Comparison of ENCODE assay signal across 24 cellular contexts in the genomic region with DNA sequence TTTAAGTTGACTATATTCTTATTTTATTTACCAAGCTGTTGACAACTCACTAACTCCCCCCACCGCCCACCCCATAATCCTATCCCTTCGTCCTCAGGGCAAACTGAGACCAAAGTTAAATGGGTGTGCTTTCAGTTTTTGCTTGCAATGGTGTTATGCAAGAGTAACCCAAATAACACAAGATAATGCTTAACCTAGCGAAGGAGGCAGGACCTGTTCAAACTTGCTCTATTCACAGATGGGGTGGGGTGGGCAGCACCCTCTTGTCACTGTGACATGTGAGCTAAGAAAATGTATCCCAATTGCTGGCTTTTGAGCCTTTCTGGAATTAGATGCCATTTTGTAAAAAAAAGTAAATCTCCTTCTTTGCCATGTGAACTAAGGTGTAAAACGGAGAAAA. TPM values are rescaled to one million over a fixed set of nuclear protein-coding genes. Genes with fewer than 3 reads are reported as not detected.
A peak's percentile ranks its signal among the peaks of the same experiment; 100 is the strongest.
DNase-seq lines count a peak whose midpoint lies in the region; ATAC-seq, FAIRE-seq and TF ChIP-seq lines count a peak whose summit lies in the region.
"Had no signal": no experiment of that assay in that cellular context is flagged by ENCODE, and none has a peak within 500 bp of the region (broad histone marks: within the 10 kb centered on the region; RNA-seq: fewer than 3 reads in every experiment).

No MANE protein-coding gene starts in this region.

- no peak overlapping the region for H2BK120ac ChIP-seq in mesendoderm (ENCODE audit: low read depth, low read length)

- FAIRE-seq in bronchial epithelial cell (lab: Jason Lieb, UNC) (no peak), GM12891 (lab: Jason Lieb, UNC) (no peak)
- FAIRE-seq: RCC 7860 had no signal

- H3K23ac ChIP-seq in mesendoderm (ENCODE audit: low read length): no peak overlapping the region

- CTCF ChIA-PET in MCF 10A (lab: Yijun Ruan, JAX) (interaction anchor here (0.7 to 1.2 kb wide), 3 partner anchors 182 to 528 kb away, joined by 3 read pairs; no protein-coding TSS in a partner anchor), HEK293T (lab: Yijun Ruan, JAX) (no interaction called here)

- no peak overlapping the region for H2AK5ac ChIP-seq in mesendoderm (ENCODE audit: low read length)

- TF ChIP-seq POLR2A in breast epithelium (IDR thresholded peaks at IDR 0.05) (no peak), GM12891 (IDR thresholded peaks at IDR 0.05; ENCODE audit: low read depth, low read length) (no peak)

- H3K9ac ChIP-seq in mesendoderm (ENCODE audit: low read length): no peak overlapping the region

- H3K4me1 Mint-ChIP-seq in MCF 10A (ENCODE audit: insufficient read depth, unreplicated experiment): peaks cover 32% of the 10 kb centered on the region
- H3K4me1 Mint-ChIP-seq: CD4-positive, CD25-positive, alpha-beta regulatory T cell had no signal

- no TSS peak for BruUV-seq in MCF 10A (replicated peaks; lab: Mats Ljungman, UMichigan)

- H3K4me1 ChIP-seq in breast epithelium: no peaks in the 10 kb centered on the region
- no peaks in the 10 kb centered on the region for H3K4me1 ChIP-seq in mesendoderm (ENCODE audit: control insufficient read depth, low read depth, low read length)
- H3K4me1 ChIP-seq: BE2C had no signal

- ATAC-seq in GM21619 (IDR thresholded peaks at IDR 0.05; ENCODE audit: unreplicated experiment): no peak
- ATAC-seq: GM12878 had no signal

- no peaks in the 10 kb centered on the region for H3K27me3 Mint-ChIP-seq in MCF 10A (ENCODE audit: insufficient read depth, unreplicated experiment)

- H3K27ac ChIP-seq in breast epithelium (no peak overlapping the region), mesendoderm (ENCODE audit: low read depth, low read length) (no peak overlapping the region)

- H3K36me3 ChIP-seq in breast epithelium (no peaks in the 10 kb centered on the region), bronchial epithelial cell (ENCODE audit: control insufficient read depth, insufficient read depth, low read length) (no peaks in the 10 kb centered on the region), mesendoderm (ENCODE audit: control insufficient read depth, insufficient read depth, low read length) (no peaks in the 10 kb centered on the region)
- H3K36me3 ChIP-seq: BE2C had no signal

- intact Hi-C loops in MCF 10A (cut with micrococcal nuclease) (no loop called here), breast epithelium (cut with DNase I; ENCODE audit: low total_unique reads) (no loop called here)

- DNase-seq in MCF 10A (ENCODE audit: unreplicated experiment) (peak; percentile 35), breast epithelium (ENCODE audit: low spot score in 2 of 2) (no peak), bronchial epithelial cell (ENCODE audit: low read depth) (peak; percentile 77), mesendoderm (no peak), NOMO-1 (lab: John Stamatoyannopoulos, UW; ENCODE audit: unreplicated experiment in 2 of 2) (no peak), GM12891 (ENCODE audit: insufficient read length, low spot score) (no peak), HEK293T (ENCODE audit: extremely low spot score) (no peak)
- DNase-seq: 8988T; BE2C; CD4-positive, CD25-positive, alpha-beta regulatory T cell; DMS53; EL; H7; NCI-H1092 treated with DMSO at 0.1 percent for 48 hours; NCI-H146; NCI-H2081; NCI-H510A; NCI-H748 treated with DMSO at 0.1 percent for 48 hours; NK-92 treated with Interleukin-12 subunit alpha and Interleukin-12 subunit beta, amount 100 ng/mL, for 24 hours; Right ventricle myocardium superior had no signal

- no peaks in the 10 kb centered on the region for H3K9me3 ChIP-seq in breast epithelium
- H3K9me3 ChIP-seq: BE2C had no signal

- H3K4me2 ChIP-seq in mesendoderm (ENCODE audit: low read length): no peak overlapping the region

- no peak overlapping the region for H3K56ac ChIP-seq in mesendoderm (ENCODE audit: low read length)

- POLR2A ChIA-PET in MCF 10A (lab: Yijun Ruan, JAX) (interaction anchor here (1.0 to 1.1 kb wide), 2 partner anchors 26 to 200 kb away, joined by 3 read pairs; no protein-coding TSS in a partner anchor), HEK293T (lab: Yijun Ruan, JAX) (no interaction called here)

- TF ChIP-seq CTCF in MCF 10A (IDR thresholded peaks at IDR 0.05; ENCODE audit: unreplicated experiment): no peak
- no peak for TF ChIP-seq CTCF in breast epithelium (IDR thresholded peaks at IDR 0.05)
- no peak for TF ChIP-seq CTCF in bronchial epithelial cell (IDR thresholded peaks at IDR 0.05; ENCODE audit: insufficient read depth, low read length, severe bottlenecking)

- H3K79me1 ChIP-seq in mesendoderm (ENCODE audit: low read length): no peaks in the 10 kb centered on the region

- H2BK15ac ChIP-seq in mesendoderm (replicated peaks; ENCODE audit: low read depth): no peak overlapping the region

- peak overlapping the region; percentile 0 for H3K18ac ChIP-seq in mesendoderm (ENCODE audit: low read length)

- H4K8ac ChIP-seq in mesendoderm (ENCODE audit: low read depth, low read length): no peak overlapping the region

- H3K4me3 ChIP-seq in breast epithelium (no peak overlapping the region), bronchial epithelial cell (ENCODE audit: low read depth, low read length) (no peak overlapping the region), mesendoderm (ENCODE audit: low read length) (no peak overlapping the region)
- H3K4me3 ChIP-seq: GM12878 had no signal

- H4K5ac ChIP-seq in mesendoderm (ENCODE audit: low read length): no peak overlapping the region

- H3K36me3 Mint-ChIP-seq in MCF 10A (ENCODE audit: insufficient read depth, unreplicated experiment): no peaks in the 10 kb centered on the region
- H3K36me3 Mint-ChIP-seq: CD4-positive, CD25-positive, alpha-beta regulatory T cell had no signal

- H3K79me2 ChIP-seq in mesendoderm (ENCODE audit: control insufficient read depth, insufficient read depth, low read length): no peaks in the 10 kb centered on the region

- H3K4me3 Mint-ChIP-seq in MCF 10A (ENCODE audit: unreplicated experiment): no peak overlapping the region
- H3K4me3 Mint-ChIP-seq: CD4-positive, CD25-positive, alpha-beta regulatory T cell had no signal

- no CpG with 5 or more reads among the region's 4 CpGs for WGBS in mesendoderm (ENCODE audit: extremely low coverage, insufficient coverage, low lambda C conversion rate)

- H3K27ac Mint-ChIP-seq in MCF 10A (ENCODE audit: low read depth, unreplicated experiment): no peak overlapping the region
- H3K27ac Mint-ChIP-seq: CD4-positive, CD25-positive, alpha-beta regulatory T cell had no signal

- no peak overlapping the region for H3K4ac ChIP-seq in mesendoderm (ENCODE audit: low read depth, low read length)

- H3K9me3 Mint-ChIP-seq in MCF 10A (ENCODE audit: unreplicated experiment): no peaks in the 10 kb centered on the region

- no peaks in the 10 kb centered on the region for H3K27me3 ChIP-seq in breast epithelium
- H3K27me3 ChIP-seq in bronchial epithelial cell (ENCODE audit: control insufficient read depth, insufficient read depth, low read length): no peaks in the 10 kb centered on the region
- no peaks in the 10 kb centered on the region for H3K27me3 ChIP-seq in mesendoderm (ENCODE audit: insufficient read depth, low read length, poor library complexity)
- H3K27me3 ChIP-seq: BE2C had no signal

- H2BK5ac ChIP-seq in mesendoderm (ENCODE audit: low read length): no peak overlapping the region

TF ChIP-seq in GM12891, 5 proteins besides CTCF, POLR2A, EP300 and RAD21:
- TF ChIP-seq SPI1 (IDR thresholded peaks at IDR 0.05; ENCODE audit: low read depth, low read length) (no peak), POU2F2 (IDR thresholded peaks at IDR 0.05; ENCODE audit: low read depth, low read length) (no peak), TAF1 (IDR thresholded peaks at IDR 0.05; ENCODE audit: low read depth, low read length) (no peak), POLR2AphosphoS5 (IDR thresholded peaks at IDR 0.05; ENCODE audit: low read depth, low read length) (no peak), PAX5 (IDR thresholded peaks at IDR 0.05; ENCODE audit: insufficient read depth, low read length, severe bottlenecking) (no peak)

TF ChIP-seq in HEK293T, 16 proteins besides CTCF, POLR2A, EP300 and RAD21:
- no peak for TF ChIP-seq SP1 (IDR thresholded peaks at IDR 0.05)
- TF ChIP-seq NFRKB (IDR thresholded peaks at IDR 0.05): no peak
- TF ChIP-seq ZNF384 (IDR thresholded peaks at IDR 0.05): no peak
- TF ChIP-seq FOXA1 (IDR thresholded peaks at IDR 0.05): no peak
- TF ChIP-seq ARNT (IDR thresholded peaks at IDR 0.05): no peak
- no peak for TF ChIP-seq FOXK2 (IDR thresholded peaks at IDR 0.05)
- no peak for TF ChIP-seq FOXM1 (IDR thresholded peaks at IDR 0.05; ENCODE audit: borderline replicate concordance)
- TF ChIP-seq L3MBTL2 (conservative IDR thresholded peaks at IDR 0.05): no peak
- TF ChIP-seq ELF4 (IDR thresholded peaks at IDR 0.05): no peak
- TF ChIP-seq HDGF (IDR thresholded peaks at IDR 0.05; ENCODE audit: borderline replicate concordance): no peak
- TF ChIP-seq TARDBP (IDR thresholded peaks at IDR 0.05): no peak
TF ChIP-seq in HEK293T: peak in this region for 0.

RNA-seq across cellular contexts. Expression of gene GLIS3, which starts 40.4 kb away (rescaled TPM):
- 1.1 TPM in 2 replicates for total RNA-seq in MCF 10A (2022)
- 10 to 100 TPM; 20.6 to 36.6 (median 24.3) TPM for total RNA-seq in breast epithelium
- 1.1 and 1.2 TPM in 2 replicates for total RNA-seq in bronchial epithelial cell
- 0.70 TPM for polyA plus RNA-seq in mesendoderm (2013, experiment 1 of 2)
- polyA plus RNA-seq in mesendoderm (2013, experiment 2 of 2): 0.80 TPM
- 0.14 TPM for polyA plus RNA-seq in GM12891 (2012; ENCODE audit: low read depth, missing spikeins)
- total RNA-seq: OCI-LY7 had no signal

Comparison
In these comparisons a context has a peak if more than half of its experiments do, and no peak if none do; other contexts are left out.
1. DNase-seq: peak in MCF 10A (single experiment) and bronchial epithelial cell (single experiment); none in breast epithelium (0 of 2), mesendoderm (single experiment), NOMO-1 (0 of 2), GM12891 (single experiment) and HEK293T (single experiment).
2. RNA of gene GLIS3, which starts 40.4 kb away (total RNA-seq): 20.6 to 36.6 TPM in breast epithelium; 1.1 TPM in MCF 10A and 1.1 to 1.2 TPM in bronchial epithelial cell; every median in the first group is over 10 times any median in the second.